Comparison of ENCODE assay signal across 33 cellular contexts in genomic region chr13:86409466-86410241, GRCh38.
"Had no signal": no experiment of that assay in that cellular context is flagged by ENCODE, and none has a peak within 500 bp of the region (broad histone marks: within the 10 kb centered on the region; RNA-seq: fewer than 3 reads in every experiment).

No MANE protein-coding gene starts in this region.

- H3K36me3 Mint-ChIP-seq: activated CD4-positive, alpha-beta memory T cell treated with anti-CD3 and anti-CD28 coated beads for 36 hours; activated CD8-positive, alpha-beta memory T cell treated with anti-CD3 and anti-CD28 coated beads, Interleukin-2, amount 10 ng/mL, durations not matched to agents 7 days and 5 days; activated naive CD4-positive, alpha-beta T cell treated with anti-CD3 and anti-CD28 coated beads, Interleukin-2, amount 50 U/mL, for 24 hours; activated naive CD8-positive, alpha-beta T cell treated with anti-CD3 and anti-CD28 coated beads for 36 hours; brain had no signal

- H3K27me3 Mint-ChIP-seq: activated CD4-positive, alpha-beta memory T cell treated with anti-CD3 and anti-CD28 coated beads for 36 hours; activated CD4-positive, alpha-beta T cell treated with anti-CD3 and anti-CD28 coated beads for 36 hours; activated CD4-positive, alpha-beta T cell treated with anti-CD3 and anti-CD28 coated beads, Interleukin-2, amount 10 ng/mL, durations not matched to agents 24 days and 14 days; activated CD8-positive, alpha-beta memory T cell treated with anti-CD3 and anti-CD28 coated beads, Interleukin-2, amount 10 ng/mL, durations not matched to agents 7 days and 5 days; activated naive CD4-positive, alpha-beta T cell treated with anti-CD3 and anti-CD28 coated beads, Interleukin-2, amount 50 U/mL, for 24 hours; activated naive CD8-positive, alpha-beta T cell treated with anti-CD3 and anti-CD28 coated beads for 36 hours; activated naive CD8-positive, alpha-beta T cell treated with anti-CD3 and anti-CD28 coated beads, Interleukin-2, amount 50 U/mL, for 24 hours; brain; central memory CD8-positive, alpha-beta T cell; effector memory CD8-positive, alpha-beta T cell had no signal

- H3K36me3 ChIP-seq: adrenal gland, ascending aorta, breast epithelium, esophagus muscularis mucosa, gastrocnemius medialis had no signal

- H3K4me3 ChIP-seq: adrenal gland, ascending aorta, breast epithelium, esophagus muscularis mucosa, gastrocnemius medialis had no signal

- H3K9me3 Mint-ChIP-seq: activated CD4-positive, alpha-beta T cell treated with anti-CD3 and anti-CD28 coated beads, Interleukin-2, amount 10 ng/mL, durations not matched to agents 24 days and 14 days had no signal

- FAIRE-seq: colon had no signal

- ATAC-seq: activated CD4-positive, alpha-beta T cell treated with anti-CD3 and anti-CD28 coated beads for 36 hours; activated CD8-positive, alpha-beta memory T cell treated with anti-CD3 and anti-CD28 coated beads, Interleukin-2, amount 10 ng/mL, durations not matched to agents 7 days and 5 days; activated CD8-positive, alpha-beta T cell treated with anti-CD3 and anti-CD28 coated beads, Interleukin-2, amount 10 ng/mL, durations not matched to agents 7 days and 5 days; activated naive CD8-positive, alpha-beta T cell treated with anti-CD3 and anti-CD28 coated beads, Interleukin-2, amount 50 U/mL, for 24 hours; effector memory CD8-positive, alpha-beta T cell; foreskin keratinocyte; gastrocnemius medialis had no signal

- H3K4me1 Mint-ChIP-seq: activated CD4-positive, alpha-beta T cell treated with anti-CD3 and anti-CD28 coated beads for 36 hours; activated CD4-positive, alpha-beta T cell treated with anti-CD3 and anti-CD28 coated beads, Interleukin-2, amount 10 ng/mL, durations not matched to agents 24 days and 14 days; activated CD8-positive, alpha-beta memory T cell treated with anti-CD3 and anti-CD28 coated beads, Interleukin-2, amount 10 ng/mL, durations not matched to agents 7 days and 5 days; activated naive CD4-positive, alpha-beta T cell treated with anti-CD3 and anti-CD28 coated beads, Interleukin-2, amount 50 U/mL, for 24 hours; activated naive CD8-positive, alpha-beta T cell treated with anti-CD3 and anti-CD28 coated beads for 36 hours; activated naive CD8-positive, alpha-beta T cell treated with anti-CD3 and anti-CD28 coated beads, Interleukin-2, amount 50 U/mL, for 24 hours; brain; central memory CD8-positive, alpha-beta T cell had no signal

- H3K4me3 Mint-ChIP-seq: activated CD4-positive, alpha-beta memory T cell treated with anti-CD3 and anti-CD28 coated beads for 36 hours; activated CD4-positive, alpha-beta T cell treated with anti-CD3 and anti-CD28 coated beads for 36 hours; activated CD4-positive, alpha-beta T cell treated with anti-CD3 and anti-CD28 coated beads, Interleukin-2, amount 10 ng/mL, durations not matched to agents 24 days and 14 days; activated CD8-positive, alpha-beta memory T cell treated with anti-CD3 and anti-CD28 coated beads, Interleukin-2, amount 10 ng/mL, durations not matched to agents 7 days and 5 days; activated CD8-positive, alpha-beta T cell treated with anti-CD3 and anti-CD28 coated beads, Interleukin-2, amount 10 ng/mL, durations not matched to agents 7 days and 5 days; activated naive CD4-positive, alpha-beta T cell treated with anti-CD3 and anti-CD28 coated beads for 36 hours; activated naive CD4-positive, alpha-beta T cell treated with anti-CD3 and anti-CD28 coated beads, Interleukin-2, amount 50 U/mL, for 24 hours; activated naive CD8-positive, alpha-beta T cell treated with anti-CD3 and anti-CD28 coated beads for 36 hours; activated naive CD8-positive, alpha-beta T cell treated with anti-CD3 and anti-CD28 coated beads, Interleukin-2, amount 50 U/mL, for 24 hours; activated T-helper 1 cell treated with anti-CD3 and anti-CD28 coated beads, Interleukin-12 subunit alpha, Interleukin-12 subunit beta, Interleukin-2, Interleukin-4 antibody, amounts not matched to agents 30 ng/mL and 10 ng/mL and 1 ng/mL, durations not matched to agents 14 hours and 24 hours and 36 hours; brain; central memory CD8-positive, alpha-beta T cell; effector memory CD8-positive, alpha-beta T cell had no signal

- DNase-seq: activated CD4-positive, alpha-beta memory T cell treated with anti-CD3 and anti-CD28 coated beads for 36 hours; activated CD4-positive, alpha-beta T cell treated with anti-CD3 and anti-CD28 coated beads for 36 hours; activated CD4-positive, alpha-beta T cell treated with anti-CD3 and anti-CD28 coated beads, Interleukin-2, amount 10 ng/mL, durations not matched to agents 24 days and 14 days; activated CD4-positive, CD25-positive, alpha-beta regulatory T cell; activated CD4-positive, CD25-positive, alpha-beta regulatory T cell treated with anti-CD3 and anti-CD28 coated beads, Interleukin-2, amount 50 U/mL, for 72 hours; activated CD8-positive, alpha-beta memory T cell treated with anti-CD3 and anti-CD28 coated beads, Interleukin-2, amount 10 ng/mL, durations not matched to agents 7 days and 5 days; activated CD8-positive, alpha-beta memory T cell treated with anti-CD3 and anti-CD28 coated beads, Interleukin-2, amount 50 U/mL, for 4 hours; activated CD8-positive, alpha-beta T cell treated with anti-CD3 and anti-CD28 coated beads, Interleukin-2, amount 10 ng/mL, durations not matched to agents 7 days and 5 days; activated effector memory CD4-positive, alpha-beta T cell treated with anti-CD3 and anti-CD28 coated beads, Interleukin-2, amount 50 U/mL, for 16 hours; activated naive CD4-positive, alpha-beta T cell treated with anti-CD3 and anti-CD28 coated beads for 36 hours; activated naive CD8-positive, alpha-beta T cell treated with anti-CD3 and anti-CD28 coated beads for 36 hours; activated naive CD8-positive, alpha-beta T cell treated with anti-CD3 and anti-CD28 coated beads, Interleukin-2, amount 50 U/mL, for 24 hours; activated T-cell treated with anti-CD3 and anti-CD28 coated beads, Interleukin-2, amount 50 U/mL, for 1 hour; activated T-cell treated with anti-CD3 and anti-CD28 coated beads, Interleukin-2, amount 50 U/mL, for 48 hours; adrenal gland; amygdala; cortex of kidney; dermis blood vessel endothelial cell; effector CD4-positive, alpha-beta T cell; effector memory CD8-positive, alpha-beta T cell; erythroblast; foreskin keratinocyte; gastrocnemius medialis; T-helper 2 cell had no signal

- H3K27me3 ChIP-seq: adrenal gland, ascending aorta, breast epithelium, esophagus muscularis mucosa, foreskin keratinocyte, gastrocnemius medialis had no signal

- H3K27ac Mint-ChIP-seq: activated CD4-positive, alpha-beta memory T cell treated with anti-CD3 and anti-CD28 coated beads for 36 hours; activated CD4-positive, alpha-beta T cell treated with anti-CD3 and anti-CD28 coated beads for 36 hours; activated CD4-positive, alpha-beta T cell treated with anti-CD3 and anti-CD28 coated beads, Interleukin-2, amount 10 ng/mL, durations not matched to agents 24 days and 14 days; activated CD8-positive, alpha-beta memory T cell treated with anti-CD3 and anti-CD28 coated beads, Interleukin-2, amount 10 ng/mL, durations not matched to agents 7 days and 5 days; activated CD8-positive, alpha-beta T cell treated with anti-CD3 and anti-CD28 coated beads, Interleukin-2, amount 10 ng/mL, durations not matched to agents 7 days and 5 days; activated naive CD4-positive, alpha-beta T cell treated with anti-CD3 and anti-CD28 coated beads for 36 hours; activated naive CD4-positive, alpha-beta T cell treated with anti-CD3 and anti-CD28 coated beads, Interleukin-2, amount 50 U/mL, for 24 hours; activated naive CD8-positive, alpha-beta T cell treated with anti-CD3 and anti-CD28 coated beads for 36 hours; activated naive CD8-positive, alpha-beta T cell treated with anti-CD3 and anti-CD28 coated beads, Interleukin-2, amount 50 U/mL, for 24 hours; activated T-helper 1 cell treated with anti-CD3 and anti-CD28 coated beads, Interleukin-12 subunit alpha, Interleukin-12 subunit beta, Interleukin-2, Interleukin-4 antibody, amounts not matched to agents 30 ng/mL and 10 ng/mL and 1 ng/mL, durations not matched to agents 14 hours and 24 hours and 36 hours; activated T-helper 2 cell treated with anti-CD3 and anti-CD28 coated beads, Interferon-gamma antibody, Interleukin-2, Interleukin-4, amounts not matched to agents 10 μg/mL and 5 μg/mL and 100 μg/mL, durations not matched to agents 14 hours and 24 hours and 36 hours; brain; effector memory CD8-positive, alpha-beta T cell had no signal
